Comparison of ENCODE assay signal across 7 cellular contexts in the genomic region with DNA sequence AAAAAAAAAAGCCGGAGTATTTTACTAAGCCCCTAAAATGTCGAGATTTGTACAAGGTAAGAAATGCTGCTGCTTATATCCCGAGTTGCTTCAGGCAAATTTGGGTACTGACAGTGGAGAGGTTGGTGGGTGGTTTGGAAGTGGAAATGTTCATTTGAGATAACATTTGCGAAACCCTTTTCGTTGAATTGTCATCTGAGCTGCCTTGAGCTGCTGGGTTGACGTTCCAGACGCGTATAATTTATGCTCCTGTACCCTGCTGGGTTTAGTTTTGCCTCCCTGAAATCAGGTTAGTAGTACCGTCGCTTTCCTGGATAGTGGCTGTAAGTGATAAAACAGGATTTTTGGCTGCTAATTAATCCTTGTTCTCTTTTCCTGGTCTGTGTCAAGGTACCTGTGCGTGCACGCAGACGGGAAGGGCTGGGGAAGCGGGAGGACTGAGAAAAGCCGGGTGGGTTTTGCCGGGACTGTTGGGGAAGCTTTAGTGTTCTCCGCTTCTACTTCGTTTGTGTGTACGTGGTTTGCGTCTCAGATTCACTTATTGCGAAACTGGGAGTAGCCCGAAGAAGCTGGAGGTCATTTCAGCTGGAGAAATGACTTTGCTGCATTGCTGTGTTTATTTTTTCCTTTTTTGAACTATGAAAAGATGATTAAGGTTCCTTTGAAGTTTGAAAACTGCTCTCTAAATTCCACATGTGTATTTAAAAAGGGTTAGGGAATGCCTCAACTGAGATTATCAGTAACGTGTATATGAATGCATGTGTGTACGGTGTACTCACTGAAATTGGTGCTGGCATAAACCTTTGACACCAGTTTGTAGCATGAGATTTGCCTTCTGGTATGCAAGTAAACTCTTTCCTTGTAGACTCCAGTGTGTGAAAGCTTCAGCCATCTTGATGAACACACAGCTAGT. TPM values are rescaled to one million over a fixed set of nuclear protein-coding genes. Genes with fewer than 3 reads are reported as not detected.
DNase-seq lines count a peak whose midpoint lies in the region; ATAC-seq and TF ChIP-seq lines count a peak whose summit lies in the region.

No MANE protein-coding gene starts in this region.

- H3K27ac Mint-ChIP-seq in activated CD4-positive, alpha-beta memory T cell treated with anti-CD3 and anti-CD28 coated beads, Interleukin-2, amount 10 ng/mL, durations not matched to agents 7 days and 5 days, result peak overlapping the region; percentile 95
- peak overlapping the region; percentile 79 for H3K27ac Mint-ChIP-seq in neural crest cell (ENCODE audit: unreplicated experiment)

- H3K36me3 Mint-ChIP-seq in activated CD4-positive, alpha-beta memory T cell treated with anti-CD3 and anti-CD28 coated beads, Interleukin-2, amount 10 ng/mL, durations not matched to agents 7 days and 5 days (ENCODE audit: low read depth), result peaks cover 58% of the 10 kb centered on the region
- H3K36me3 Mint-ChIP-seq in neural crest cell (ENCODE audit: low read depth), result no peaks in the 10 kb centered on the region

- H3K4me3 Mint-ChIP-seq in activated CD4-positive, alpha-beta memory T cell treated with anti-CD3 and anti-CD28 coated beads, Interleukin-2, amount 10 ng/mL, durations not matched to agents 7 days and 5 days, result peak overlapping the region; percentile 99
- peak overlapping the region; percentile 100 for H3K4me3 Mint-ChIP-seq in neural crest cell

- CTCF ChIA-PET in activated CD4-positive, alpha-beta memory T cell treated with anti-CD3 and anti-CD28 coated beads, Interleukin-2, amount 10 ng/mL, durations not matched to agents 7 days and 5 days (lab: Charles Lee), result interaction anchor here (0.7 to 7.6 kb wide), 6 partner anchors 8 to 680 kb away, joined by 3 to 167 read pairs (median 4); no protein-coding TSS in a partner anchor

- POLR2A ChIA-PET in activated CD4-positive, alpha-beta memory T cell treated with anti-CD3 and anti-CD28 coated beads, Interleukin-2, amount 10 ng/mL, durations not matched to agents 7 days and 5 days (lab: Charles Lee), result interaction anchor here (0.7 to 7.5 kb wide), 33 partner anchors 13 to 1385 kb away, joined by 3 to 738 read pairs (median 5); a partner anchor contains a TSS

- peaks cover 55% of the 10 kb centered on the region for H3K4me1 Mint-ChIP-seq in activated CD4-positive, alpha-beta memory T cell treated with anti-CD3 and anti-CD28 coated beads, Interleukin-2, amount 10 ng/mL, durations not matched to agents 7 days and 5 days
- H3K4me1 Mint-ChIP-seq in neural crest cell, result peaks cover 43% of the 10 kb centered on the region

- no peak for ATAC-seq in GM19035 (IDR thresholded peaks at IDR 0.05; ENCODE audit: unreplicated experiment)

- no peak for TF ChIP-seq CTCF in GM06990 (IDR thresholded peaks at IDR 0.05; ENCODE audit: insufficient read depth, low read length, poor library complexity, severe bottlenecking)
- no peak for TF ChIP-seq CTCF in neural crest cell (conservative IDR thresholded peaks at IDR 0.05)

- no peaks in the 10 kb centered on the region for H3K27me3 Mint-ChIP-seq in activated CD4-positive, alpha-beta memory T cell treated with anti-CD3 and anti-CD28 coated beads, Interleukin-2, amount 10 ng/mL, durations not matched to agents 7 days and 5 days
- no peaks in the 10 kb centered on the region for H3K27me3 Mint-ChIP-seq in neural crest cell (ENCODE audit: low read depth)

- H3K9me3 Mint-ChIP-seq in activated CD4-positive, alpha-beta memory T cell treated with anti-CD3 and anti-CD28 coated beads, Interleukin-2, amount 10 ng/mL, durations not matched to agents 7 days and 5 days, result peaks cover 11% of the 10 kb centered on the region
- H3K9me3 Mint-ChIP-seq in neural crest cell, result no peaks in the 10 kb centered on the region

- peak overlapping the region; percentile 91 for H3K4me3 ChIP-seq in GM06990 (replicated peaks; ENCODE audit: low read depth, low read length)

- H3K27me3 ChIP-seq in GM06990 (replicated peaks; ENCODE audit: control insufficient read depth, insufficient read depth, low read length), result no peaks in the 10 kb centered on the region

- H3K36me3 ChIP-seq in GM06990 (ENCODE audit: control insufficient read depth, insufficient read depth, low read length), result no peaks in the 10 kb centered on the region

- DNase-seq in GM06990 (ENCODE audit: extremely low read depth, insufficient read length) (peak; percentile 16), MV-4-11 (lab: John Stamatoyannopoulos, UW) (peak; percentile 61), fibroblast of the conjunctiva (ENCODE audit: low read depth) (peak; percentile 77), neural crest cell (ENCODE audit: low read depth, low spot score) (no peak), NK-92 (lab: John Stamatoyannopoulos, UW; ENCODE audit: unreplicated experiment) (no peak)
- DNase-seq in activated CD4-positive, alpha-beta memory T cell treated with anti-CD3 and anti-CD28 coated beads, Interleukin-2, amount 10 ng/mL, durations not matched to agents 7 days and 5 days, result peak; percentile 25

RNA-seq across cellular contexts. Expression of a gene that starts 0.7 kb away (rescaled TPM):
- 100 to 1,000 TPM; 180 TPM for total RNA-seq in activated CD4-positive, alpha-beta memory T cell treated with anti-CD3 and anti-CD28 coated beads, Interleukin-2, amount 10 ng/mL, durations not matched to agents 7 days and 5 days
- 43.1 and 56.9 TPM in 2 replicates for total RNA-seq in neural crest cell

Comparison
In these comparisons a context has a peak if more than half of its experiments do, and no peak if none do; other contexts are left out.
1. DNase-seq: peak in GM06990 (single experiment), MV-4-11 (single experiment), activated CD4-positive, alpha-beta memory T cell treated with anti-CD3 and anti-CD28 coated beads, Interleukin-2, amount 10 ng/mL, durations not matched to agents 7 days and 5 days (single experiment) and fibroblast of the conjunctiva (single experiment); none in neural crest cell (single experiment) and NK-92 (single experiment).